Comparison of ENCODE assay signal across 1 cellular context in genomic region chrX:150091300-150091699, GRCh38.
A peak's percentile ranks its signal among the peaks of the same experiment; 100 is the strongest.
TF ChIP-seq lines count a peak whose summit lies in the region.

No MANE protein-coding gene starts in this region.

TF ChIP-seq in HEK293, 187 proteins besides CTCF, POLR2A, EP300 and RAD21:
- TF ChIP-seq, protein P1, sequence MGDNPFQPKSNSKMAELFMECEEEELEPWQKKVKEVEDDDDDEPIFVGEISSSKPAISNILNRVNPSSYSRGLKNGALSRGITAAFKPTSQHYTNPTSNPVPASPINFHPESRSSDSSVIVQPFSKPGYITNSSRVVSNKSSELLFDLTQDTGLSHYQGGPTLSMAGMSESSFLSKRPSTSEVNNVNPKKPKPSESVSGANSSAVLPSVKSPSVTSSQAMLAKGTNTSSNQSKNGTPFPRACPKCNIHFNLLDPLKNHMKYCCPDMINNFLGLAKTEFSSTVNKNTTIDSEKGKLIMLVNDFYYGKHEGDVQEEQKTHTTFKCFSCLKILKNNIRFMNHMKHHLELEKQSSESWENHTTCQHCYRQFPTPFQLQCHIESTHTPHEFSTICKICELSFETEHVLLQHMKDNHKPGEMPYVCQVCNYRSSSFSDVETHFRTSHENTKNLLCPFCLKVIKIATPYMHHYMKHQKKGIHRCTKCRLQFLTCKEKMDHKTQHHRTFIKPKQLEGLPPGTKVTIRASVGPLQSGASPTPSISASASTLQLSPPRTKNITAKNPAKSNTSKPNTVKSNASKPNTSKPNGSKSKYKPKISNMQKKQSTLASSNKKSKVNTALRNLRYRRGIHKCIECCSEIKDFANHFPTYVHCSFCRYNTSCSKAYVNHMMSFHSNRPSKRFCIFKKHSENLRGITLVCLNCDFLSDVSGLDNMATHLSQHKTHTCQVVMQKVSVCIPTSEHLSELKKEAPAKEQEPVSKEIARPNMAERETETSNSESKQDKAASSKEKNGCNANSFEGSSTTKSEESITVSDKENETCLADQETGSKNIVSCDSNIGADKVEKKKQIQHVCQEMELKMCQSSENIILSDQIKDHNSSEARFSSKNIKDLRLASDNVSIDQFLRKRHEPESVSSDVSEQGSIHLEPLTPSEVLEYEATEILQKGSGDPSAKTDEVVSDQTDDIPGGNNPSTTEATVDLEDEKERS (tag by site-specific recombination; IDR thresholded peaks at IDR 0.05): peak; percentile 68; the same call in 1 of the 2 replicates
- TF ChIP-seq ZNF146 (tag by site-specific recombination; IDR thresholded peaks at IDR 0.05) (peak; percentile 96), ZNF580 (tag by site-specific recombination; IDR thresholded peaks at IDR 0.05) (peak; percentile 49; the same call in 1 of the 2 replicates)
